ENCODE assay signal across 13 cellular contexts in genomic region chr3:185764168-185764988, GRCh38.
DNase-seq lines count a peak whose midpoint lies in the region; ATAC-seq and TF ChIP-seq lines count a peak whose summit lies in the region.
"Had no signal": no experiment of that assay in that cellular context is flagged by ENCODE, and none has a peak within 500 bp of the region (broad histone marks: within the 10 kb centered on the region; RNA-seq: fewer than 3 reads in every experiment).

No MANE protein-coding gene starts in this region.

- H3K36me3 Mint-ChIP-seq in neural progenitor cell: no peaks in the 10 kb centered on the region
- H3K36me3 Mint-ChIP-seq: activated naive CD8-positive, alpha-beta T cell treated with anti-CD3 and anti-CD28 coated beads, Interleukin-2, amount 10 ng/mL, durations not matched to agents 7 days and 5 days; naive B cell had no signal

- CTCF ChIA-PET in HEK293T (lab: Yijun Ruan, JAX): interaction anchor here (0.7 to 1.1 kb wide), 2 partner anchors 104 kb away, joined by 3 read pairs; no protein-coding TSS in a partner anchor

- H3K4me1 Mint-ChIP-seq in neural progenitor cell: peaks cover 52% of the 10 kb centered on the region
- H3K4me1 Mint-ChIP-seq: activated CD4-positive, alpha-beta T cell treated with anti-CD3 and anti-CD28 coated beads for 36 hours had no signal

- ATAC-seq in HG02610 (IDR thresholded peaks at IDR 0.05; ENCODE audit: unreplicated experiment): no peak
- ATAC-seq: activated CD4-positive, alpha-beta T cell treated with anti-CD3 and anti-CD28 coated beads for 36 hours had no signal

- DNase-seq in SJCRH30 (peak; percentile 20 to 34), fibroblast of mammary gland (ENCODE audit: low read depth) (peak; percentile 84), neural progenitor cell (ENCODE audit: low spot score) (peak; percentile 66), MG63 (no peak), HEK293T (ENCODE audit: extremely low spot score) (no peak)
- no peak for DNase-seq in stimulated activated CD4-positive, alpha-beta T cell treated with anti-CD3 and anti-CD28 coated beads, Interleukin-2, amount 100 ng/mL, for 48 hours
- DNase-seq: activated CD4-positive, alpha-beta T cell treated with anti-CD3 and anti-CD28 coated beads for 36 hours; activated naive CD8-positive, alpha-beta T cell treated with anti-CD3 and anti-CD28 coated beads, Interleukin-2, amount 10 ng/mL, durations not matched to agents 7 days and 5 days; AML-193; naive B cell; NCI-H1092 had no signal

- no peaks in the 10 kb centered on the region for H3K27me3 Mint-ChIP-seq in neural progenitor cell (ENCODE audit: insufficient read depth, low read depth)

- H3K27me3 ChIP-seq in BLaER1 (no peaks in the 10 kb centered on the region), SJCRH30 (no peaks in the 10 kb centered on the region), neural progenitor cell (no peaks in the 10 kb centered on the region), MG63 (no peaks in the 10 kb centered on the region)

- no peaks in the 10 kb centered on the region for H3K9me3 Mint-ChIP-seq in neural progenitor cell
- H3K9me3 Mint-ChIP-seq: activated naive CD8-positive, alpha-beta T cell treated with anti-CD3 and anti-CD28 coated beads, Interleukin-2, amount 10 ng/mL, durations not matched to agents 7 days and 5 days; naive B cell had no signal

- no peak overlapping the region for H3K4me3 Mint-ChIP-seq in neural progenitor cell
- H3K4me3 Mint-ChIP-seq: activated CD4-positive, alpha-beta T cell treated with anti-CD3 and anti-CD28 coated beads for 36 hours; activated naive CD8-positive, alpha-beta T cell treated with anti-CD3 and anti-CD28 coated beads, Interleukin-2, amount 10 ng/mL, durations not matched to agents 7 days and 5 days had no signal

- H3F3A ChIP-seq in neural progenitor cell (ENCODE audit: low read depth): no peaks in the 10 kb centered on the region

- peak overlapping the region; percentile 73 for H3K4me2 ChIP-seq in BLaER1
- peak overlapping the region; percentile 17 for H3K4me2 ChIP-seq in neural progenitor cell

- H3K4me1 ChIP-seq in BLaER1 (peaks cover 24% of the 10 kb centered on the region), SJCRH30 (peaks cover 32% of the 10 kb centered on the region), neural progenitor cell (peaks cover 31% of the 10 kb centered on the region)

- H3K9me3 ChIP-seq in BLaER1: no peaks in the 10 kb centered on the region
- no peaks in the 10 kb centered on the region for H3K9me3 ChIP-seq in SJCRH30 (replicated peaks)
- no peaks in the 10 kb centered on the region for H3K9me3 ChIP-seq in neural progenitor cell (ENCODE audit: low read depth)
- H3K9me3 ChIP-seq in MG63: no peaks in the 10 kb centered on the region

- peaks cover 100% of the 10 kb centered on the region for H3K79me2 ChIP-seq in neural progenitor cell (ENCODE audit: low read depth)

- H3K9ac ChIP-seq in BLaER1 (no peak overlapping the region), neural progenitor cell (no peak overlapping the region)

- no peak overlapping the region for H2AFZ ChIP-seq in neural progenitor cell (replicated peaks)

- TF ChIP-seq CTCF in fibroblast of mammary gland (conservative IDR thresholded peaks at IDR 0.05; ENCODE audit: control insufficient read depth, insufficient read depth, low read depth, low read length) (no peak), neural progenitor cell (IDR thresholded peaks at IDR 0.05) (no peak)

- POLR2A ChIA-PET in HEK293T (lab: Yijun Ruan, JAX): interaction anchor here (0.9 kb wide), 1 partner anchor 14 kb away, joined by 3 read pairs; no protein-coding TSS in a partner anchor

- no peaks in the 10 kb centered on the region for H4K20me1 ChIP-seq in BLaER1
- H4K20me1 ChIP-seq in neural progenitor cell (ENCODE audit: low read depth): peaks cover 100% of the 10 kb centered on the region

- H3K27ac ChIP-seq in BLaER1: no peak overlapping the region
- H3K27ac ChIP-seq in SJCRH30: no peak overlapping the region
- H3K27ac ChIP-seq in neural progenitor cell: no peak overlapping the region

- H3K36me3 ChIP-seq in BLaER1: no peaks in the 10 kb centered on the region
- H3K36me3 ChIP-seq in SJCRH30: peaks cover 2% of the 10 kb centered on the region; the same call in 1 of the 2 replicates
- H3K36me3 ChIP-seq in neural progenitor cell: no peaks in the 10 kb centered on the region
- H3K36me3 ChIP-seq in MG63: no peaks in the 10 kb centered on the region

- peak overlapping the region; percentile 51 for H3K27ac Mint-ChIP-seq in neural progenitor cell
- H3K27ac Mint-ChIP-seq: activated CD4-positive, alpha-beta T cell treated with anti-CD3 and anti-CD28 coated beads for 36 hours; activated naive CD8-positive, alpha-beta T cell treated with anti-CD3 and anti-CD28 coated beads, Interleukin-2, amount 10 ng/mL, durations not matched to agents 7 days and 5 days had no signal

- no peak overlapping the region for H3K4me3 ChIP-seq in BLaER1
- no peak overlapping the region for H3K4me3 ChIP-seq in SJCRH30
- no peak overlapping the region for H3K4me3 ChIP-seq in fibroblast of mammary gland (ENCODE audit: control insufficient read depth, low read depth, low read length)
- no peak overlapping the region for H3K4me3 ChIP-seq in neural progenitor cell
- no peak overlapping the region for H3K4me3 ChIP-seq in MG63

TF ChIP-seq in HEK293T, 16 proteins besides CTCF, POLR2A, EP300 and RAD21:
- TF ChIP-seq NFRKB (IDR thresholded peaks at IDR 0.05) (no peak), FOXM1 (IDR thresholded peaks at IDR 0.05; ENCODE audit: borderline replicate concordance) (no peak), BHLHE40 (IDR thresholded peaks at IDR 0.05; ENCODE audit: borderline replicate concordance) (no peak), SUZ12 (IDR thresholded peaks at IDR 0.05) (no peak), ARNT (IDR thresholded peaks at IDR 0.05) (no peak), TARDBP (IDR thresholded peaks at IDR 0.05) (no peak), LEF1 (IDR thresholded peaks at IDR 0.05; ENCODE audit: borderline replicate concordance) (no peak), L3MBTL2 (conservative IDR thresholded peaks at IDR 0.05) (no peak), FOXK2 (IDR thresholded peaks at IDR 0.05) (no peak), FOXA1 (IDR thresholded peaks at IDR 0.05) (no peak), ZNF384 (IDR thresholded peaks at IDR 0.05) (no peak), SP1 (IDR thresholded peaks at IDR 0.05) (no peak), HDGF (IDR thresholded peaks at IDR 0.05; ENCODE audit: borderline replicate concordance) (no peak)
TF ChIP-seq in HEK293T: peak in this region for 0.

Comparison
In these comparisons a context has a peak if more than half of its experiments do, and no peak if none do; other contexts are left out.
1. DNase-seq: peak in SJCRH30 (2 of 2), fibroblast of mammary gland (single experiment) and neural progenitor cell (single experiment); none in stimulated activated CD4-positive, alpha-beta T cell treated with anti-CD3 and anti-CD28 coated beads, Interleukin-2, amount 100 ng/mL, for 48 hours (0 of 2), MG63 (single experiment) and HEK293T (single experiment).